Comparison of ENCODE assay signal across 15 cellular contexts in genomic region chr10:76080406-76080805, GRCh38.
DNase-seq lines count a peak whose midpoint lies in the region; ATAC-seq lines count a peak whose summit lies in the region.
"Had no signal": no experiment of that assay in that cellular context is flagged by ENCODE, and none has a peak within 500 bp of the region (broad histone marks: within the 10 kb centered on the region; RNA-seq: fewer than 3 reads in every experiment).

No MANE protein-coding gene starts in this region.

- H2AFZ ChIP-seq in GM23248 = no peak overlapping the region

- no peak overlapping the region for H3K4me3 ChIP-seq in GM23248
- H3K4me3 ChIP-seq: left ventricle myocardium inferior, SK-N-MC, testis had no signal

- no peaks in the 10 kb centered on the region for H3K9me3 ChIP-seq in GM23248 (ENCODE audit: low read depth)
- H3K9me3 ChIP-seq: left ventricle myocardium inferior, testis had no signal

- H3K4me1 ChIP-seq in GM23248 (ENCODE audit: insufficient read depth) = no peaks in the 10 kb centered on the region; the same call in 1 of the 2 replicates
- H3K4me1 ChIP-seq: left ventricle myocardium inferior had no signal

- ATAC-seq in HG03460 (IDR thresholded peaks at IDR 0.05; ENCODE audit: unreplicated experiment) = no peak
- no peak for ATAC-seq in GM21576 (IDR thresholded peaks at IDR 0.05; ENCODE audit: unreplicated experiment)
- ATAC-seq in HG02798 (IDR thresholded peaks at IDR 0.05; ENCODE audit: poor library complexity, unreplicated experiment) = no peak
- ATAC-seq: naive thymus-derived CD4-positive, alpha-beta T cell had no signal

- no peak overlapping the region for H3K4me2 ChIP-seq in GM23248 (ENCODE audit: unreplicated experiment)

- 0 out of 2 replicates have a peak, but pooled peaks cover 4% of the 10 kb centered on the region for H3F3A ChIP-seq in GM23248 (ENCODE audit: insufficient read depth)

- in situ Hi-C loops in GM23248 (cut with MboI) = no loop called here

- DNase-seq in A172 (ENCODE audit: low spot score) = peak; percentile 94
- DNase-seq in GM23248 = peak; percentile 39
- DNase-seq in astrocyte of the hippocampus (ENCODE audit: low read depth, low spot score) = peak; percentile 24
- peak; percentile 41 for DNase-seq in kidney glomerular epithelial cell (lab: John Stamatoyannopoulos, UW)
- DNase-seq in activated CD4-positive, alpha-beta T cell treated with anti-CD3 and anti-CD28 coated beads for 1 hour = no peak
- DNase-seq: activated CD4-positive, alpha-beta memory T cell treated with anti-CD3 and anti-CD28 coated beads for 36 hours; hippocampal formation; left ventricle myocardium inferior; naive thymus-derived CD4-positive, alpha-beta T cell; NCI-H1048; testis had no signal

- no peak overlapping the region for H3K27ac ChIP-seq in GM23248
- H3K27ac ChIP-seq: left ventricle myocardium inferior, SK-N-MC, testis had no signal

- H3K9ac ChIP-seq in GM23248 = no peak overlapping the region

- no peaks in the 10 kb centered on the region for H3K9me2 ChIP-seq in GM23248 (ENCODE audit: insufficient read depth)

- H3K27me3 ChIP-seq in GM23248 (replicated peaks; ENCODE audit: insufficient read depth) = no peaks in the 10 kb centered on the region
- H3K27me3 ChIP-seq: testis had no signal

- H4K20me1 ChIP-seq in GM23248 (ENCODE audit: insufficient read depth) = no peaks in the 10 kb centered on the region

- H3K36me3 ChIP-seq in GM23248 (ENCODE audit: low read depth) = no peaks in the 10 kb centered on the region
- H3K36me3 ChIP-seq: left ventricle myocardium inferior had no signal

- H3K79me2 ChIP-seq in GM23248 (ENCODE audit: insufficient read depth) = no peaks in the 10 kb centered on the region
